15 cellular contexts compared by ENCODE assay signal in the genomic region with DNA sequence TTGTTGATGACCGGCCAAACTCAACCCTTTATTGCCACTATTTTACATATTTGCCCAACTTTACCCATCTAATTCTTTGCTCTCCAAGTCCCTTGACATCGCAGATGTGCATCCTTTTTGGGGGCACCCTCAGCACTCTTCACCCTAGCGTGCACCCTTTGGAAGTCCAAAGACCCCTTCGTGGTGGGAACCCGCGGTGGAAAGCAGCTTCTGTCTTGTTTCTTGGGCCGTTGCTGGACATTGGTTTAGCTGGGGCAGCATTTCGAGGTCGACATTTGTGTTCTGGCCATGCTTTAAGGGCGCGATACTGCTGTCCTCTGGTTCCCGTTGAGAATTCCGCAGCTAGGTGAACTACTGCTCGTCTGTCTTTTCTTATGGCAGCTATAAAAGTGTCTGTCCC. TPM values are rescaled to one million over a fixed set of nuclear protein-coding genes. Genes with fewer than 3 reads are reported as not detected.
A peak's percentile ranks its signal among the peaks of the same experiment; 100 is the strongest.
DNase-seq lines count a peak whose midpoint lies in the region; ATAC-seq and TF ChIP-seq lines count a peak whose summit lies in the region.
"Had no signal": no experiment of that assay in that cellular context is flagged by ENCODE, and none has a peak within 500 bp of the region (broad histone marks: within the 10 kb centered on the region; RNA-seq: fewer than 3 reads in every experiment).

No MANE protein-coding gene starts in this region.

- H3K9me3 Mint-ChIP-seq in activated naive CD8-positive, alpha-beta T cell treated with anti-CD3 and anti-CD28 coated beads, Interleukin-2, amount 10 ng/mL, durations not matched to agents 7 days and 5 days = peaks cover 6% of the 10 kb centered on the region
- peaks cover 10% of the 10 kb centered on the region for H3K9me3 Mint-ChIP-seq in activated CD4-positive, alpha-beta T cell treated with anti-CD3 and anti-CD28 coated beads, Interleukin-2, amount 10 ng/mL, durations not matched to agents 24 days and 14 days

- intact Hi-C loops in activated CD4-positive, alpha-beta T cell treated with anti-CD3 and anti-CD28 coated beads, Interleukin-2, amount 10 ng/mL, durations not matched to agents 24 days and 14 days (cut with micrococcal nuclease) = no loop called here

- peak overlapping the region; percentile 32; the same call in 1 of the 2 replicates for H3K4me3 ChIP-seq in GM12865 (ENCODE audit: low read depth, low read length)
- peak overlapping the region; percentile 46; the same call in 1 of the 2 replicates for H3K4me3 ChIP-seq in iPS-20b (ENCODE audit: low read length)
- H3K4me3 ChIP-seq in skeletal muscle satellite cell (ENCODE audit: low read length) = peak overlapping the region; percentile 50

- H3K36me3 ChIP-seq in iPS-20b (ENCODE audit: insufficient read depth, low read depth, low read length) (no peaks in the 10 kb centered on the region), skeletal muscle satellite cell (ENCODE audit: insufficient read depth, low read length) (no peaks in the 10 kb centered on the region)

- ATAC-seq in activated naive CD8-positive, alpha-beta T cell treated with anti-CD3 and anti-CD28 coated beads, Interleukin-2, amount 10 ng/mL, durations not matched to agents 7 days and 5 days (ENCODE audit: low read depth) = no peak
- ATAC-seq in HG03432 (IDR thresholded peaks at IDR 0.05; ENCODE audit: unreplicated experiment) (no peak), GM19023 (IDR thresholded peaks at IDR 0.05; ENCODE audit: unreplicated experiment) (no peak)

- no peaks in the 10 kb centered on the region for H3K4me1 ChIP-seq in iPS-20b (ENCODE audit: insufficient read depth, low read length)
- no peaks in the 10 kb centered on the region for H3K4me1 ChIP-seq in skeletal muscle satellite cell (ENCODE audit: control insufficient read depth, insufficient read depth, low read length)

- POLR2A ChIA-PET in activated naive CD8-positive, alpha-beta T cell treated with anti-CD3 and anti-CD28 coated beads, Interleukin-2, amount 10 ng/mL, durations not matched to agents 7 days and 5 days (lab: Charles Lee) = interaction anchor here (0.6 kb wide), 1 partner anchor 113 kb away, joined by 3 read pairs; no protein-coding TSS in a partner anchor

- H3K9ac ChIP-seq in iPS-20b (ENCODE audit: low read depth, low read length) (peak overlapping the region; percentile 10; the same call in 1 of the 2 replicates), skeletal muscle satellite cell (ENCODE audit: low read depth, low read length) (no peak overlapping the region)

- H3K27me3 ChIP-seq in iPS-20b (ENCODE audit: insufficient read depth, low read length) = no peaks in the 10 kb centered on the region; the same call in 1 of the 2 replicates
- H3K27me3 ChIP-seq in skeletal muscle satellite cell (ENCODE audit: control insufficient read depth, insufficient read depth, low read length) = peaks cover 47% of the 10 kb centered on the region

- H3K27ac ChIP-seq in iPS-20b (ENCODE audit: low read length) = no peak overlapping the region
- H3K27ac ChIP-seq: HL-60 had no signal

- peaks cover 58% of the 10 kb centered on the region for H3K27me3 Mint-ChIP-seq in activated naive CD8-positive, alpha-beta T cell treated with anti-CD3 and anti-CD28 coated beads, Interleukin-2, amount 10 ng/mL, durations not matched to agents 7 days and 5 days
- peaks cover 66% of the 10 kb centered on the region for H3K27me3 Mint-ChIP-seq in activated CD4-positive, alpha-beta T cell treated with anti-CD3 and anti-CD28 coated beads, Interleukin-2, amount 10 ng/mL, durations not matched to agents 24 days and 14 days

- no peak for DNase-seq in GM12865 (ENCODE audit: low read depth)
- no peak for DNase-seq in activated naive CD8-positive, alpha-beta T cell treated with anti-CD3 and anti-CD28 coated beads, Interleukin-2, amount 10 ng/mL, durations not matched to agents 7 days and 5 days
- DNase-seq in NCI-H82 (lab: John Stamatoyannopoulos, UW) = no peak
- DNase-seq in activated CD4-positive, alpha-beta T cell treated with anti-CD3 and anti-CD28 coated beads, Interleukin-2, amount 10 ng/mL, durations not matched to agents 24 days and 14 days = no peak
- DNase-seq: anterior cingulate cortex, COR-L47, OCI-M1 had no signal

- peak overlapping the region; percentile 48 for H3K4me2 ChIP-seq in skeletal muscle satellite cell (ENCODE audit: low read length)

- H3K9me3 ChIP-seq in iPS-20b (ENCODE audit: insufficient read depth, low read depth, low read length) = peaks cover 10% of the 10 kb centered on the region; the same call in 1 of the 2 replicates
- H3K9me3 ChIP-seq in skeletal muscle satellite cell (replicated peaks; ENCODE audit: low read length) = peaks cover 2% of the 10 kb centered on the region

- H3K27ac Mint-ChIP-seq in activated naive CD8-positive, alpha-beta T cell treated with anti-CD3 and anti-CD28 coated beads, Interleukin-2, amount 10 ng/mL, durations not matched to agents 7 days and 5 days = no peak overlapping the region
- H3K27ac Mint-ChIP-seq in activated CD4-positive, alpha-beta T cell treated with anti-CD3 and anti-CD28 coated beads, Interleukin-2, amount 10 ng/mL, durations not matched to agents 24 days and 14 days = no peak overlapping the region
- H3K27ac Mint-ChIP-seq: T-helper 1 cell treated with Interleukin-12 subunit alpha and Interleukin-12 subunit beta and Interleukin-4 antibody, amounts not matched to agents 30 μg/mL and 1 μg/mL, for 36 hours had no signal

- no peaks in the 10 kb centered on the region for H3K36me3 Mint-ChIP-seq in activated naive CD8-positive, alpha-beta T cell treated with anti-CD3 and anti-CD28 coated beads, Interleukin-2, amount 10 ng/mL, durations not matched to agents 7 days and 5 days
- no peaks in the 10 kb centered on the region for H3K36me3 Mint-ChIP-seq in activated CD4-positive, alpha-beta T cell treated with anti-CD3 and anti-CD28 coated beads, Interleukin-2, amount 10 ng/mL, durations not matched to agents 24 days and 14 days (ENCODE audit: low read depth)

- no peak for TF ChIP-seq CTCF in GM12865 (IDR thresholded peaks at IDR 0.05; ENCODE audit: insufficient read depth, low read depth, low read length, missing control alignments)

- H3K4me3 Mint-ChIP-seq in activated naive CD8-positive, alpha-beta T cell treated with anti-CD3 and anti-CD28 coated beads, Interleukin-2, amount 10 ng/mL, durations not matched to agents 7 days and 5 days = peak overlapping the region; percentile 58
- no peak overlapping the region for H3K4me3 Mint-ChIP-seq in activated CD4-positive, alpha-beta T cell treated with anti-CD3 and anti-CD28 coated beads, Interleukin-2, amount 10 ng/mL, durations not matched to agents 24 days and 14 days
- H3K4me3 Mint-ChIP-seq: T-helper 1 cell treated with Interleukin-12 subunit alpha and Interleukin-12 subunit beta and Interleukin-4 antibody, amounts not matched to agents 30 μg/mL and 1 μg/mL, for 36 hours had no signal

- H3K4me1 Mint-ChIP-seq in activated naive CD8-positive, alpha-beta T cell treated with anti-CD3 and anti-CD28 coated beads, Interleukin-2, amount 10 ng/mL, durations not matched to agents 7 days and 5 days = peaks cover 2% of the 10 kb centered on the region
- H3K4me1 Mint-ChIP-seq in activated CD4-positive, alpha-beta T cell treated with anti-CD3 and anti-CD28 coated beads, Interleukin-2, amount 10 ng/mL, durations not matched to agents 24 days and 14 days = no peaks in the 10 kb centered on the region

RNA-seq across cellular contexts. Expression of a gene that starts 0.3 kb away (rescaled TPM):
- not detected for total RNA-seq in activated naive CD8-positive, alpha-beta T cell treated with anti-CD3 and anti-CD28 coated beads, Interleukin-2, amount 10 ng/mL, durations not matched to agents 7 days and 5 days
- total RNA-seq in skeletal muscle satellite cell (2012; rRNA removed) = 0.44 TPM in 1 of 2 replicates, not detected in the other
- total RNA-seq in activated CD4-positive, alpha-beta T cell treated with anti-CD3 and anti-CD28 coated beads, Interleukin-2, amount 10 ng/mL, durations not matched to agents 24 days and 14 days = not detected in 2 replicates
- total RNA-seq: activated CD8-positive, alpha-beta memory T cell treated with anti-CD3 and anti-CD28 coated beads for 36 hours; MCF 10A had no signal

RNA-seq across cellular contexts. Expression of a gene that starts 21.4 kb away (rescaled TPM):
- under 1 TPM; 0.17 to 0.28 TPM for total RNA-seq in activated naive CD8-positive, alpha-beta T cell treated with anti-CD3 and anti-CD28 coated beads, Interleukin-2, amount 10 ng/mL, durations not matched to agents 7 days and 5 days
- total RNA-seq in skeletal muscle satellite cell (2012; rRNA removed) = 1.3 and 2.3 TPM in 2 replicates
- total RNA-seq in activated CD4-positive, alpha-beta T cell treated with anti-CD3 and anti-CD28 coated beads, Interleukin-2, amount 10 ng/mL, durations not matched to agents 24 days and 14 days = 0.14 and 0.26 TPM in 2 replicates
- total RNA-seq: MCF 10A had no signal
